10 cellular contexts compared by ENCODE assay signal in genomic region chr6:143449082-143449481, GRCh38. TPM values are rescaled to one million over a fixed set of nuclear protein-coding genes. Genes with fewer than 3 reads are reported as not detected.
DNase-seq lines count a peak whose midpoint lies in the region; ATAC-seq and TF ChIP-seq lines count a peak whose summit lies in the region.
"Had no signal": no experiment of that assay in that cellular context is flagged by ENCODE, and none has a peak within 500 bp of the region (broad histone marks: within the 10 kb centered on the region; RNA-seq: fewer than 3 reads in every experiment).

No MANE protein-coding gene starts in this region.

- H3F3A ChIP-seq in GM23248 (ENCODE audit: insufficient read depth) = no peaks in the 10 kb centered on the region

- DNase-seq in A673 (ENCODE audit: low spot score) (no peak), GM23248 (no peak), mesenchymal stem cell (no peak), midbrain (lab: John Stamatoyannopoulos, UW) (no peak), DMS53 (lab: John Stamatoyannopoulos, UW) (no peak), spleen (no peak), GOT3 (lab: John Stamatoyannopoulos, UW) (no peak)
- DNase-seq in activated CD8-positive, alpha-beta T cell treated with anti-CD3 and anti-CD28 coated beads, Interleukin-2, amount 10 ng/mL, durations not matched to agents 7 days and 5 days = no peak
- DNase-seq: NCI-H2171 treated with DMSO at 0.1 percent for 48 hours, posterior cingulate gyrus had no signal

- no peak overlapping the region for H2BK15ac ChIP-seq in mesenchymal stem cell (ENCODE audit: low read depth, poor library complexity, severe bottlenecking)

- H3K27me3 Mint-ChIP-seq in activated CD8-positive, alpha-beta T cell treated with anti-CD3 and anti-CD28 coated beads, Interleukin-2, amount 10 ng/mL, durations not matched to agents 7 days and 5 days (ENCODE audit: low read depth) = no peaks in the 10 kb centered on the region

- H3K9me3 ChIP-seq in A673 (ENCODE audit: low read depth, low read length, poor library complexity, severe bottlenecking) (no peaks in the 10 kb centered on the region), GM23248 (ENCODE audit: low read depth) (no peaks in the 10 kb centered on the region), mesenchymal stem cell (ENCODE audit: control insufficient read depth, low read length) (no peaks in the 10 kb centered on the region), spleen (no peaks in the 10 kb centered on the region)

- no peaks in the 10 kb centered on the region for H3K9me2 ChIP-seq in GM23248 (ENCODE audit: insufficient read depth)

- H3K79me2 ChIP-seq in GM23248 (ENCODE audit: insufficient read depth) = peaks cover 62% of the 10 kb centered on the region

- no peaks in the 10 kb centered on the region for H3K36me3 ChIP-seq in A673 (ENCODE audit: insufficient read depth, low read length, poor library complexity, severe bottlenecking)
- H3K36me3 ChIP-seq in GM23248 (ENCODE audit: low read depth) = no peaks in the 10 kb centered on the region
- H3K36me3 ChIP-seq in mesenchymal stem cell (ENCODE audit: control insufficient read depth in 1 of 2, insufficient read depth in 2 of 2, low read depth in 1 of 2, low read length in 2 of 2) = peaks cover 0 to 11% of the 10 kb centered on the region in 2 experiments
- peaks cover 0 to 7% (median 2%) of the 10 kb centered on the region in 6 donors for H3K36me3 ChIP-seq in spleen

- H3K9me3 Mint-ChIP-seq in activated CD8-positive, alpha-beta T cell treated with anti-CD3 and anti-CD28 coated beads, Interleukin-2, amount 10 ng/mL, durations not matched to agents 7 days and 5 days (ENCODE audit: insufficient read depth) = no peaks in the 10 kb centered on the region

- in situ Hi-C loops in GM23248 (cut with MboI) = loop anchor here (25.0 kb wide), 1 partner anchor 962 kb away; no protein-coding TSS in a partner anchor

- WGBS in GM23248 (ENCODE audit: low coverage in 1 of 2, low lambda C conversion rate in 2 of 2, missing lambda C conversion rate in 2 of 2), 2 experiments = 76 to 77% methylated on average over 4 of the region's 4 CpGs
- WGBS in mesenchymal stem cell = 100% methylated on average over 4 of the region's 4 CpGs
- WGBS in spleen, 5 donors = 92 to 96% (median 94%) methylated on average over 4 of the region's 4 CpGs

- H2BK5ac ChIP-seq in mesenchymal stem cell (ENCODE audit: low read depth, low read length, poor library complexity, severe bottlenecking) = no peak overlapping the region

- TF ChIP-seq CTCF in A673 (conservative IDR thresholded peaks at IDR 0.05; ENCODE audit: low read depth, low read length) (no peak), spleen (IDR thresholded peaks at IDR 0.05 in 8 of 11, conservative IDR thresholded peaks at IDR 0.05 in 3 of 11) (no peak)

- H3K27me3 ChIP-seq in A673 (replicated peaks; ENCODE audit: insufficient read depth, low read depth, low read length, poor library complexity) = no peaks in the 10 kb centered on the region
- H3K27me3 ChIP-seq in GM23248 (replicated peaks; ENCODE audit: insufficient read depth) = no peaks in the 10 kb centered on the region
- no peaks in the 10 kb centered on the region for H3K27me3 ChIP-seq in mesenchymal stem cell (ENCODE audit: control insufficient read depth in 1 of 2, insufficient read depth in 1 of 2, low read length in 2 of 2)
- no peaks in the 10 kb centered on the region for H3K27me3 ChIP-seq in spleen (replicated peaks in 1 of 7)

- H3K79me1 ChIP-seq in mesenchymal stem cell (replicated peaks; ENCODE audit: low read length, poor library complexity, severe bottlenecking) = peaks cover 29% of the 10 kb centered on the region

- H3K4me3 ChIP-seq in A673 (ENCODE audit: low read depth, low read length, poor library complexity, severe bottlenecking) (peak overlapping the region; percentile 57), GM23248 (peak overlapping the region; percentile 87), mesenchymal stem cell (ENCODE audit: insufficient read depth in 1 of 2, low read depth in 1 of 2, low read length in 2 of 2) (peak overlapping the region in 1 of 2 experiments; percentile 99), spleen (peak overlapping the region in 4 of 8 donors; percentile 62 to 83 (median 71))

- CTCF ChIA-PET in A673 (lab: Charles Lee) = no interaction called here
- CTCF ChIA-PET in activated CD8-positive, alpha-beta T cell treated with anti-CD3 and anti-CD28 coated beads, Interleukin-2, amount 10 ng/mL, durations not matched to agents 7 days and 5 days (lab: Charles Lee) = interaction anchor here (0.6 to 2.3 kb wide), 4 partner anchors 22 to 441 kb away, joined by 3 to 10 read pairs (median 3); no protein-coding TSS in a partner anchor

- no peak for TF ChIP-seq POLR2A in spleen (IDR thresholded peaks at IDR 0.05)

- no peak overlapping the region for H4K8ac ChIP-seq in mesenchymal stem cell (ENCODE audit: low read length)

- POLR2A ChIA-PET in A673 (lab: Charles Lee; ENCODE audit: low non-redundant PET) = no interaction called here
- POLR2A ChIA-PET in activated CD8-positive, alpha-beta T cell treated with anti-CD3 and anti-CD28 coated beads, Interleukin-2, amount 10 ng/mL, durations not matched to agents 7 days and 5 days (lab: Charles Lee) = interaction anchor here (1.9 kb wide), 1 partner anchor 606 kb away, joined by 4 read pairs; no protein-coding TSS in a partner anchor

- H3K14ac ChIP-seq in mesenchymal stem cell (ENCODE audit: low read length in 2 of 2) = no peak overlapping the region

- no peaks in the 10 kb centered on the region for H4K20me1 ChIP-seq in GM23248 (ENCODE audit: insufficient read depth)

- BruUV-seq in A673 (replicated peaks; lab: Mats Ljungman, UMichigan) = no TSS peak

- H3K9ac ChIP-seq in GM23248 (peak overlapping the region; percentile 91), mesenchymal stem cell (ENCODE audit: low read length) (peak overlapping the region; percentile 91)

- no peak overlapping the region for H2BK120ac ChIP-seq in mesenchymal stem cell (ENCODE audit: low read depth, low read length)

- H3K23ac ChIP-seq in mesenchymal stem cell (ENCODE audit: low read length in 2 of 2) = no peak overlapping the region

- H3K4me1 ChIP-seq in A673 (ENCODE audit: insufficient read depth, low read length, poor library complexity, severe bottlenecking) = peaks cover 7% of the 10 kb centered on the region
- peaks cover 15% of the 10 kb centered on the region for H3K4me1 ChIP-seq in GM23248 (ENCODE audit: insufficient read depth)
- H3K4me1 ChIP-seq in mesenchymal stem cell (ENCODE audit: control insufficient read depth, insufficient read depth, low read depth, low read length) = no peaks in the 10 kb centered on the region
- peaks cover 18 to 49% (median 31%) of the 10 kb centered on the region in 6 donors for H3K4me1 ChIP-seq in spleen

- H4K91ac ChIP-seq in mesenchymal stem cell (ENCODE audit: low read length) = no peak overlapping the region

- peaks cover 25% of the 10 kb centered on the region for H3K4me1 Mint-ChIP-seq in activated CD8-positive, alpha-beta T cell treated with anti-CD3 and anti-CD28 coated beads, Interleukin-2, amount 10 ng/mL, durations not matched to agents 7 days and 5 days (ENCODE audit: low read depth)

- intact Hi-C loops in A673 (cut with micrococcal nuclease; ENCODE audit: unreplicated experiment) (no loop called here), spleen (cut with DNase I; ENCODE audit: low total_unique reads) (no loop called here)

- H3K36me3 Mint-ChIP-seq in activated CD8-positive, alpha-beta T cell treated with anti-CD3 and anti-CD28 coated beads, Interleukin-2, amount 10 ng/mL, durations not matched to agents 7 days and 5 days (ENCODE audit: low read depth) = peaks cover 16% of the 10 kb centered on the region

- H3K4me2 ChIP-seq in GM23248 (ENCODE audit: unreplicated experiment) = peak overlapping the region; percentile 91
- no peak overlapping the region for H3K4me2 ChIP-seq in mesenchymal stem cell (ENCODE audit: low read length, poor library complexity, severe bottlenecking)

- no peak overlapping the region for H3K4ac ChIP-seq in mesenchymal stem cell (ENCODE audit: low read depth in 1 of 2, low read length in 2 of 2)

- H3K18ac ChIP-seq in mesenchymal stem cell (ENCODE audit: low read depth in 1 of 2, low read length in 2 of 2) = no peak overlapping the region

- no peak overlapping the region for H3K27ac Mint-ChIP-seq in activated CD8-positive, alpha-beta T cell treated with anti-CD3 and anti-CD28 coated beads, Interleukin-2, amount 10 ng/mL, durations not matched to agents 7 days and 5 days

- H3K27ac ChIP-seq in A673 (ENCODE audit: low read depth, low read length, poor library complexity, severe bottlenecking) (peak overlapping the region; percentile 71), GM23248 (no peak overlapping the region), mesenchymal stem cell (ENCODE audit: low read length, poor library complexity, severe bottlenecking) (no peak overlapping the region), spleen (no peak overlapping the region)

- no peak overlapping the region for H2BK12ac ChIP-seq in mesenchymal stem cell (ENCODE audit: low read length in 2 of 2)

- no peak for ATAC-seq in activated CD8-positive, alpha-beta T cell treated with anti-CD3 and anti-CD28 coated beads, Interleukin-2, amount 10 ng/mL, durations not matched to agents 7 days and 5 days

- H2AFZ ChIP-seq in GM23248 = peak overlapping the region; percentile 99
- H2AFZ ChIP-seq in mesenchymal stem cell (ENCODE audit: low read depth, low read length) = no peak overlapping the region

- H3K4me3 Mint-ChIP-seq in activated CD8-positive, alpha-beta T cell treated with anti-CD3 and anti-CD28 coated beads, Interleukin-2, amount 10 ng/mL, durations not matched to agents 7 days and 5 days = peak overlapping the region; percentile 99

- H2AK5ac ChIP-seq in mesenchymal stem cell (ENCODE audit: low read length, severe bottlenecking) = no peak overlapping the region

RNA-seq across cellular contexts. Expression of gene ADAT2, which starts 1.4 kb away (rescaled TPM):
- total RNA-seq in A673 (2021) (9.0 and 9.9 TPM in 2 replicates), spleen (10 to 100 TPM in 3 of 7 donors, 1 to 10 TPM in 4; 5.4 to 13.0 (median 9.0) TPM)
- total RNA-seq in GM23248 (2014; rRNA removed; shearing (Covaris generic)) = 3.2 and 3.4 TPM in 2 replicates
- polyA plus RNA-seq in GM23248 (2016; fragmentation: Nextera tagmentation; extraction: Ambion mirVana) (3.7 and 4.2 TPM in 2 replicates), spleen (10 to 100 TPM in 2 of 3 donors, 1 to 10 TPM in 1; 8.3 to 17.8 (median 11.3) TPM)
- 10 to 100 TPM; 21.4 to 22.0 TPM for total RNA-seq in activated CD8-positive, alpha-beta T cell treated with anti-CD3 and anti-CD28 coated beads, Interleukin-2, amount 10 ng/mL, durations not matched to agents 7 days and 5 days
- polyA plus RNA-seq in mesenchymal stem cell (2013, experiment 1 of 2) = 3.8 TPM
- 3.4 TPM for polyA plus RNA-seq in mesenchymal stem cell (2013, experiment 2 of 2)

RNA-seq across cellular contexts. Expression of gene PEX3, which starts 1.5 kb away (rescaled TPM):
- 15.5 and 19.0 TPM in 2 replicates for total RNA-seq in A673 (2021)
- total RNA-seq in GM23248 (2014; rRNA removed; shearing (Covaris generic)) = 15.0 and 20.1 TPM in 2 replicates
- 32.8 and 35.0 TPM in 2 replicates for polyA plus RNA-seq in GM23248 (2016; fragmentation: Nextera tagmentation; extraction: Ambion mirVana)
- total RNA-seq in activated CD8-positive, alpha-beta T cell treated with anti-CD3 and anti-CD28 coated beads, Interleukin-2, amount 10 ng/mL, durations not matched to agents 7 days and 5 days = 10 to 100 TPM; 14.5 to 15.1 TPM
- 14.2 TPM for polyA plus RNA-seq in mesenchymal stem cell (2013, experiment 1 of 2)
- polyA plus RNA-seq in mesenchymal stem cell (2013, experiment 2 of 2) = 13.8 TPM
- total RNA-seq in spleen = 10 to 100 TPM; 11.8 to 21.2 (median 17.1) TPM
- polyA plus RNA-seq in spleen = 10 to 100 TPM in 2 of 3 donors, 1 to 10 TPM in 1; 9.0 to 10.9 (median 10.0) TPM
